ENCODE assay signal across 1 cellular context in the genomic region with DNA sequence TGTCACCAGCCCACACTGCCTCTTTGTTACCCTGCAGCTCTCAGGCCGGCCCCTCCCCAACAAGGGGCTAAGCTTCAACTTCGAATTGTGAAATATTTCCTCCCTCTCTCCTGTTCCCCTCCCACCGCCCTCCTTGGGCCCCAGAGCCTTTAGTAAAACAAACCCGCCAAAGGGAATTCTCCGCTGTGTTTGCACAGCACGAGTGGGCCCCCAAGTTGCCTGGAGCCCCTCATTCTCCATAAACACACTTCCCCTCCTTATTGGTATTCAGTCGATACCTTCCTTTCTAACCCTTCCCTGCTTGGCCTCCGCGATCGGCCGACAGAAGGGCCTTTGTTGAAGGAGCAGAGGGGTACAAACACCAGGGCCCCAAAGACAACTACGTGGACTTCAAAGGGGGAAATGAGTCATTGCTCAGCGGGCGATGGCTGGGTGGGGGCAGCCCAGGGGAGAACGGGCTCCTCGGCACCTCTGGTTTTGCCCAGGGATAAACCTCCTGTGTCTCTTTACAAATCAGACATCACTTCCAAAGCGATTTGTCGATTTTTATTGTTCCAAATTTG.
TF ChIP-seq lines count a peak whose summit lies in the region.

No MANE protein-coding gene starts in this region.

TF ChIP-seq in endothelial cell of umbilical vein, 7 proteins besides CTCF, POLR2A, EP300 and RAD21:
- TF ChIP-seq FOS (IDR thresholded peaks at IDR 0.05; ENCODE audit: borderline replicate concordance, insufficient read depth, low read length) (no peak), EZH2 (IDR thresholded peaks at IDR 0.05; ENCODE audit: borderline replicate concordance, low read depth, low read length, severe bottlenecking) (peak; percentile 52)
